ENCODE assay signal across 16 cellular contexts in genomic region chr3:122964844-122965243, GRCh38.
DNase-seq lines count a peak whose midpoint lies in the region; ATAC-seq and TF ChIP-seq lines count a peak whose summit lies in the region.
"Had no signal": no experiment of that assay in that cellular context is flagged by ENCODE, and none has a peak within 500 bp of the region (broad histone marks: within the 10 kb centered on the region; RNA-seq: fewer than 3 reads in every experiment).

No MANE protein-coding gene starts in this region.

- peaks cover 4% of the 10 kb centered on the region for H3K27me3 Mint-ChIP-seq in endodermal cell (ENCODE audit: insufficient read depth)

- H3K9me3 ChIP-seq in heart right ventricle (no peaks in the 10 kb centered on the region), endodermal cell (ENCODE audit: control insufficient read depth, low read length) (no peaks in the 10 kb centered on the region), upper lobe of left lung (no peaks in the 10 kb centered on the region)
- H3K9me3 ChIP-seq: A549 had no signal

- peak overlapping the region in 7 of 10 donors; percentile 7 to 44 (median 36) for H3K27ac ChIP-seq in heart right ventricle
- peak overlapping the region; percentile 17 for H3K27ac ChIP-seq in endodermal cell (ENCODE audit: low read depth, low read length)
- no peak overlapping the region for H3K27ac ChIP-seq in upper lobe of left lung
- H3K27ac ChIP-seq: A549, RWPE1 had no signal

- H3K4me3 ChIP-seq in heart right ventricle, result no peak overlapping the region
- no peak overlapping the region for H3K4me3 ChIP-seq in endodermal cell (ENCODE audit: low read length)
- no peak overlapping the region for H3K4me3 ChIP-seq in upper lobe of left lung
- H3K4me3 ChIP-seq: A549 had no signal

- peaks cover 9 to 71% (median 30%) of the 10 kb centered on the region in 9 donors for H3K4me1 ChIP-seq in heart right ventricle
- peaks cover 4% of the 10 kb centered on the region for H3K4me1 ChIP-seq in endodermal cell (ENCODE audit: control insufficient read depth, insufficient read depth, low read length)
- H3K4me1 ChIP-seq in upper lobe of left lung, result no peaks in the 10 kb centered on the region
- H3K4me1 ChIP-seq: A549 had no signal

- no peak for TF ChIP-seq EP300 in upper lobe of left lung (IDR thresholded peaks at IDR 0.05)

- no peak overlapping the region for H3K27ac Mint-ChIP-seq in endodermal cell
- H3K27ac Mint-ChIP-seq: HFFc6 had no signal

- H3K4me3 Mint-ChIP-seq in endodermal cell, result no peak overlapping the region
- H3K4me3 Mint-ChIP-seq: HFFc6 had no signal

- no peak overlapping the region for H3K9ac ChIP-seq in endodermal cell (ENCODE audit: extremely low read depth, low read length, poor library complexity, severe bottlenecking)

- DNase-seq in heart right ventricle, result no peak
- no peak for DNase-seq in cardiac septum (ENCODE audit: low spot score)
- DNase-seq in NCI-H1694 treated with DMSO at 0.1 percent for 48 hours (lab: John Stamatoyannopoulos, UW), result peak; percentile 56
- no peak for DNase-seq in endodermal cell
- peak; percentile 75 for DNase-seq in renal cortical epithelial cell (ENCODE audit: low read depth)
- DNase-seq in activated T-cell treated with anti-CD3 and anti-CD28 coated beads, Interleukin-2, amount 50 U/mL, for 48 hours, result no peak
- DNase-seq in upper lobe of left lung, result no peak
- DNase-seq: C1 segment of cervical spinal cord, DMS153, HFFc6, KBM-7, NCI-H187, NCI-H446 had no signal

- no peak for TF ChIP-seq CTCF in heart right ventricle (IDR thresholded peaks at IDR 0.05)
- TF ChIP-seq CTCF in endodermal cell (conservative IDR thresholded peaks at IDR 0.05), result no peak
- TF ChIP-seq CTCF in upper lobe of left lung (IDR thresholded peaks at IDR 0.05), result no peak

- TF ChIP-seq POLR2A in upper lobe of left lung (IDR thresholded peaks at IDR 0.05), result no peak

- peaks cover 0 to 12% (median 0%) of the 10 kb centered on the region in 9 donors for H3K36me3 ChIP-seq in heart right ventricle
- H3K36me3 ChIP-seq in endodermal cell (ENCODE audit: control insufficient read depth, insufficient read depth, low read length), result no peaks in the 10 kb centered on the region
- H3K36me3 ChIP-seq in upper lobe of left lung, result no peaks in the 10 kb centered on the region

- WGBS in heart right ventricle, 2 donors, result 19 to 30% methylated on average over 2 of the region's 2 CpGs
- 13 to 52% methylated on average over 1 to 2 of the region's 2 CpGs for WGBS in endodermal cell (ENCODE audit: insufficient coverage in 1 of 2, insufficient read length in 1 of 2), 2 experiments
- 32 to 54% methylated on average over 2 of the region's 2 CpGs for WGBS in upper lobe of left lung, 2 donors

- intact Hi-C loops in heart right ventricle (cut with DNase I), result no loop called here
- intact Hi-C loops in cardiac septum (cut with DNase I), result no loop called here

- H3K9me3 Mint-ChIP-seq in endodermal cell, result no peaks in the 10 kb centered on the region
- H3K9me3 Mint-ChIP-seq: HFFc6 had no signal

- peaks cover 24% of the 10 kb centered on the region for H3K4me1 Mint-ChIP-seq in endodermal cell

- ATAC-seq in heart right ventricle (peak in 1 of 8 donors; percentile 39), GM19035 (IDR thresholded peaks at IDR 0.05; ENCODE audit: unreplicated experiment) (no peak), upper lobe of left lung (ENCODE audit: low FRiP score in 2 of 2) (no peak)
- ATAC-seq: A549 had no signal

- H3K27me3 ChIP-seq in heart right ventricle, result no peaks in the 10 kb centered on the region
- no peaks in the 10 kb centered on the region for H3K27me3 ChIP-seq in endodermal cell (ENCODE audit: control insufficient read depth, insufficient read depth, low read length, poor library complexity, severe bottlenecking)
- no peaks in the 10 kb centered on the region for H3K27me3 ChIP-seq in upper lobe of left lung

- H3K36me3 Mint-ChIP-seq in endodermal cell (ENCODE audit: low read depth), result peaks cover 15% of the 10 kb centered on the region

Comparison
In these comparisons a context has a peak if more than half of its experiments do, and no peak if none do; other contexts are left out.
1. DNase-seq: peak in NCI-H1694 treated with DMSO at 0.1 percent for 48 hours (single experiment) and renal cortical epithelial cell (single experiment); none in heart right ventricle (0 of 2), cardiac septum (single experiment), endodermal cell (single experiment), activated T-cell treated with anti-CD3 and anti-CD28 coated beads, Interleukin-2, amount 50 U/mL, for 48 hours (0 of 2) and upper lobe of left lung (0 of 2).
2. H3K27ac ChIP-seq: peak in heart right ventricle (7 of 10) and endodermal cell (single experiment); none in upper lobe of left lung (0 of 4).